13 cellular contexts compared by ENCODE assay signal in the genomic region with DNA sequence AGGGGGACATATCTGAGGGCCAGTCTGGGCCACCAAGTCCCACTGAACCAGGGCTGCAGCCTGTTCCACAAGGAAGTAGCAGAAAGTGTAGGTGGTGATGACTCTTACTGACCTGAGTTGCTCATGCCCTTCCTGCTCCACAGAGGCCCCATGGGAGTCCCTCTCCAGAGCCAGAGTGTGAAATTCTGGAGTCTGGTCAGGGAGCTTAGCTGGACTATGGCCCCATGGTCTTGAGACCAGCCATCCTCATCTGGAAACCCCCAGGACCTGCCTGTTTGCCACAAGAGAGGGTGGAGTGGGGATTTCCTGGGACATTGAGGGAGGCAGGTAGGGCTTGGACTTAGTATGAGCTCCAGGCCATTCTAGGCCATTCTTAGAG. TPM values are rescaled to one million over a fixed set of nuclear protein-coding genes. Genes with fewer than 3 reads are reported as not detected.
DNase-seq lines count a peak whose midpoint lies in the region; ATAC-seq, FAIRE-seq and TF ChIP-seq lines count a peak whose summit lies in the region.
"Had no signal": no experiment of that assay in that cellular context is flagged by ENCODE, and none has a peak within 500 bp of the region (broad histone marks: within the 10 kb centered on the region; RNA-seq: fewer than 3 reads in every experiment).

No MANE protein-coding gene starts in this region.

- H3K4me3 ChIP-seq in small intestine (ENCODE audit: low read depth in 1 of 2, low read length in 2 of 2): peak overlapping the region in 1 of 2 donors; percentile 87
- H3K4me3 ChIP-seq: left ventricle myocardium inferior had no signal

- H3K27me3 ChIP-seq in small intestine (ENCODE audit: control insufficient read depth in 2 of 2, insufficient read depth in 2 of 2, low read length in 2 of 2): no peaks in the 10 kb centered on the region

- H3K4me1 ChIP-seq in small intestine (ENCODE audit: control insufficient read depth in 2 of 2, insufficient read depth in 1 of 2, low read depth in 1 of 2, low read length in 1 of 2): peaks cover 0 to 2% of the 10 kb centered on the region in 2 donors

- no peak for DNase-seq in epithelial cell of prostate (ENCODE audit: low read depth, low spot score)
- DNase-seq in small intestine: peak; percentile 62
- DNase-seq in GM03348 (ENCODE audit: low spot score): no peak
- no peak for DNase-seq in omental fat pad (ENCODE audit: low spot score)
- DNase-seq in DMS 273 treated with DMSO at 0.1 percent for 48 hours (lab: John Stamatoyannopoulos, UW): no peak
- DNase-seq: activated CD8-positive, alpha-beta memory T cell treated with anti-CD3 and anti-CD28 coated beads, Interleukin-2, amount 50 U/mL, for 48 hours; stimulated activated CD4-positive, alpha-beta T cell treated with anti-CD3 and anti-CD28 coated beads, Interleukin-4, amount 100 ng/mL, for 4 hours had no signal

- peak; percentile 18 for ATAC-seq in GM18868 (IDR thresholded peaks at IDR 0.05; ENCODE audit: unreplicated experiment)
- no peak for ATAC-seq in omental fat pad (ENCODE audit: low FRiP score)
- ATAC-seq in SK-N-SH treated with all-trans-retinoic acid at 6 μM for 48 hours: no peak

- H3K9me3 ChIP-seq in KOPT-K1 (ENCODE audit: insufficient read depth, low read length, poor library complexity, severe bottlenecking): no peaks in the 10 kb centered on the region
- no peaks in the 10 kb centered on the region for H3K9me3 ChIP-seq in small intestine (ENCODE audit: control insufficient read depth, low read depth)
- H3K9me3 ChIP-seq: left ventricle myocardium inferior had no signal

- H3K36me3 ChIP-seq in KOPT-K1 (ENCODE audit: insufficient read depth, low read length) (no peaks in the 10 kb centered on the region), small intestine (ENCODE audit: control insufficient read depth in 2 of 2, insufficient read depth in 2 of 2, low read length in 2 of 2) (peaks cover 0 to 4% of the 10 kb centered on the region in 2 donors)
- H3K36me3 ChIP-seq: left ventricle myocardium inferior had no signal

- TF ChIP-seq CTCF in omental fat pad (IDR thresholded peaks at IDR 0.05): no peak

- H3K27ac ChIP-seq in KOPT-K1 (ENCODE audit: low read depth, low read length, poor library complexity, severe bottlenecking) (peak overlapping the region; percentile 18), epithelial cell of prostate (peak overlapping the region; percentile 97), small intestine (ENCODE audit: low read depth in 1 of 2, low read length in 1 of 2) (peak overlapping the region; percentile 93 to 94)
- H3K27ac ChIP-seq: left ventricle myocardium inferior had no signal

- no peak for FAIRE-seq in small intestine (lab: Jason Lieb, UNC)

TF ChIP-seq in SK-N-SH treated with all-trans-retinoic acid at 6 μM for 48 hours, 23 proteins besides CTCF, POLR2A, EP300 and RAD21:
- no peak for TF ChIP-seq ZC3H10 (CRISPR knock-in tag; IDR thresholded peaks at IDR 0.05)
- no peak for TF ChIP-seq GLIS3 (CRISPR knock-in tag; IDR thresholded peaks at IDR 0.05)
- TF ChIP-seq BACH2 (CRISPR knock-in tag; IDR thresholded peaks at IDR 0.05; ENCODE audit: borderline replicate concordance): no peak
- no peak for TF ChIP-seq RARB (CRISPR knock-in tag; IDR thresholded peaks at IDR 0.05)
- TF ChIP-seq PPARA (CRISPR knock-in tag; IDR thresholded peaks at IDR 0.05; ENCODE audit: borderline replicate concordance): no peak
- TF ChIP-seq ISL1 (CRISPR knock-in tag; IDR thresholded peaks at IDR 0.05): no peak
- TF ChIP-seq, protein P1, sequence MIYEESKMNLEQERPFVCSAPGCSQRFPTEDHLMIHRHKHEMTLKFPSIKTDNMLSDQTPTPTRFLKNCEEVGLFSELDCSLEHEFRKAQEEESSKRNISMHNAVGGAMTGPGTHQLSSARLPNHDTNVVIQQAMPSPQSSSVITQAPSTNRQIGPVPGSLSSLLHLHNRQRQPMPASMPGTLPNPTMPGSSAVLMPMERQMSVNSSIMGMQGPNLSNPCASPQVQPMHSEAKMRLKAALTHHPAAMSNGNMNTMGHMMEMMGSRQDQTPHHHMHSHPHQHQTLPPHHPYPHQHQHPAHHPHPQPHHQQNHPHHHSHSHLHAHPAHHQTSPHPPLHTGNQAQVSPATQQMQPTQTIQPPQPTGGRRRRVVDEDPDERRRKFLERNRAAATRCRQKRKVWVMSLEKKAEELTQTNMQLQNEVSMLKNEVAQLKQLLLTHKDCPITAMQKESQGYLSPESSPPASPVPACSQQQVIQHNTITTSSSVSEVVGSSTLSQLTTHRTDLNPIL (CRISPR knock-in tag; IDR thresholded peaks at IDR 0.05; ENCODE audit: low read depth): no peak
- TF ChIP-seq ESRRG (CRISPR knock-in tag; IDR thresholded peaks at IDR 0.05): no peak
- no peak for TF ChIP-seq ZFP3 (CRISPR knock-in tag; IDR thresholded peaks at IDR 0.05)
- no peak for TF ChIP-seq ARNTL (CRISPR knock-in tag; IDR thresholded peaks at IDR 0.05; ENCODE audit: borderline replicate concordance, low read depth)
- TF ChIP-seq ZNF565 (CRISPR knock-in tag; conservative IDR thresholded peaks at IDR 0.05; ENCODE audit: low read depth): no peak
- TF ChIP-seq TCF4 (CRISPR knock-in tag; IDR thresholded peaks at IDR 0.05; ENCODE audit: borderline replicate concordance): no peak

RNA-seq across cellular contexts. Expression of a gene that starts 3.0 kb away (rescaled TPM):
- polyA plus RNA-seq in small intestine: 100 to 1,000 TPM in 2 of 3 donors, 10 to 100 TPM in 1; 85.0 to 258 (median 170) TPM
- 10 to 100 TPM in 2 of 4 donors, 1 to 10 TPM in 1, under 1 TPM in 1; 0.95 to 16.2 (median 11.7) TPM for total RNA-seq in omental fat pad
- total RNA-seq: LHCN-M2, RPMI7951 had no signal

RNA-seq across cellular contexts. Expression of a gene that starts 18.3 kb away (rescaled TPM):
- polyA plus RNA-seq in small intestine: 100 to 1,000 TPM; 104 to 348 (median 348) TPM
- not detected for total RNA-seq in omental fat pad
- total RNA-seq: left ventricle myocardium inferior, LHCN-M2, RPMI7951 had no signal

RNA-seq across cellular contexts. Expression of a gene that starts 27.2 kb away (rescaled TPM):
- polyA plus RNA-seq in small intestine: 1 to 10 TPM in 2 of 3 donors, under 1 TPM in 1; 0.67 to 1.9 (median 1.8) TPM
- total RNA-seq in omental fat pad: not detected
- total RNA-seq: left ventricle myocardium inferior, LHCN-M2 had no signal

RNA-seq across cellular contexts. Expression of a gene that starts 39.6 kb away (rescaled TPM):
- 10 to 100 TPM; 54.5 to 95.9 (median 63.8) TPM for polyA plus RNA-seq in small intestine
- 10 to 100 TPM in 3 of 4 donors, 1 to 10 TPM in 1; 8.8 to 21.1 (median 17.1) TPM for total RNA-seq in omental fat pad

RNA-seq across cellular contexts. Expression of a gene that starts 39.9 kb away (rescaled TPM):
- 10 to 100 TPM; 28.8 to 94.6 (median 59.4) TPM for polyA plus RNA-seq in small intestine
- 10 to 100 TPM; 13.5 to 29.5 (median 21.1) TPM for total RNA-seq in omental fat pad

Comparison
In these comparisons a context has a peak if more than half of its experiments do, and no peak if none do; other contexts are left out.
1. H3K27ac ChIP-seq: peak in every context shown above with its lines; median percentile 97 in epithelial cell of prostate; 94 in small intestine; 18 in KOPT-K1.